Comparison of ENCODE assay signal across 8 cellular contexts in the genomic region with DNA sequence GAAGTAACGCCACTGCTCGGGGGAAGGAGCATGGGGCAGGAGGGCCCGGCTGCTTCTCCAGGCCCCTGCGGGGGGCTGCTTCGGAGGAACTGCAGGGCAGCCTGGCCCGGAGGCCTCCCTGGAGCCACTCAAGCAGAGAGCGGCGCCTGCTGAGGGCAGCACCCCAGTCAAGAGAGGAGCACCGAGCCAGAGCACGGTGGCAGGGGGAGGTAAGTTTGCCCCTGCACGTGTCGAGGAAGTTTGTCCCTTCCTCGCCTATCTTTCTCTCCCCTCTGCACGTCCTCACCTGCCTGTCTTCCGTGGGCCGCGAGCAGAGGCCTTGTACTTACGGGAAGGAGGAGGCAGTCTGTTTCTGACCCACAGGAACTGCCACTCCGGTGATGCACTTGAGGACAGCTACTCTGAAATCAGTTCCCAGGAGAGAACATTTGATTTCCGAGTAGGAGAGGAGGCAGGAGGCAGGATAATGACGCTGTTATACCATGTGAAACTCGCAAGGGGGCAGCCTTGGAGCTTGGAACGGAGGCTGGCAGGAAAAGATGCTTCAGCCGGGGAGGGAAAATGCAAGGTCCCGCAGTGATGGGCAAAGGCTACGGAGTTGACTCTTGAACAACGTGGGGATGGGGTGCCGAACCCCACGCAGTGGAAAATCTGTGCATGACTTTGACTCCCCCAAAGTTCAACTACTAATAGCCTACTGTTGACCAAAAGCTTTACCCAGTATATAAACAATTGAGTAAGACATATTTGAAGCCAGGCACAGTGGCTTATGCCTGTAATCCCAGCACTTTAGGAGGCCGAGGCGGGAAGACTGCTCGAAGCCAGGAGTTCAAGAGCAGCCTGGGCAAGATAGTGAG. TPM values are rescaled to one million over a fixed set of nuclear protein-coding genes. Genes with fewer than 3 reads are reported as not detected.
DNase-seq lines count a peak whose midpoint lies in the region; ATAC-seq and TF ChIP-seq lines count a peak whose summit lies in the region.

No MANE protein-coding gene starts in this region.

- peak overlapping the region; percentile 82 for H2AFZ ChIP-seq in HCT116 (ENCODE audit: low read depth, low read length, poor library complexity, severe bottlenecking)

- H3K9ac ChIP-seq in BLaER1 treated with 17β-estradiol and CSF1 and Interleukin-3, amounts not matched to agents 10 nM and 100 nM, result peak overlapping the region; percentile 70 to 84 (median 77)
- H3K9ac ChIP-seq in HCT116 (ENCODE audit: low read length), result no peak overlapping the region

- H3K9me3 ChIP-seq in BLaER1 treated with 17β-estradiol and CSF1 and Interleukin-3, amounts not matched to agents 10 nM and 100 nM (replicated peaks in 1 of 11), result no peaks in the 10 kb centered on the region
- H3K9me3 ChIP-seq in HCT116 (ENCODE audit: control insufficient read depth in 1 of 2, insufficient read depth in 1 of 2, low read depth in 1 of 2, low read length in 2 of 2) (no peaks in the 10 kb centered on the region), right lobe of liver (no peaks in the 10 kb centered on the region)

- peak; percentile 91 for ATAC-seq in HCT116
- ATAC-seq in right lobe of liver, result peak; percentile 88 to 94 (median 92)
- ATAC-seq in HG03159 (IDR thresholded peaks at IDR 0.05; ENCODE audit: unreplicated experiment), result no peak

- 4% methylated on average over 15 of the region's 32 CpGs for WGBS in right lobe of liver (ENCODE audit: insufficient coverage, low coverage, low lambda C conversion rate, missing lambda C conversion rate)

- no peaks in the 10 kb centered on the region for H3K27me3 ChIP-seq in BLaER1 treated with 17β-estradiol and CSF1 and Interleukin-3, amounts not matched to agents 10 nM and 100 nM
- H3K27me3 ChIP-seq in HCT116 (ENCODE audit: insufficient read depth, low read length), result peaks cover 4% of the 10 kb centered on the region; the same call in 1 of the 2 replicates
- no peaks in the 10 kb centered on the region for H3K27me3 ChIP-seq in right lobe of liver

- peak; percentile 85 to 92 (median 86) for TF ChIP-seq CTCF in HCT116 (IDR thresholded peaks at IDR 0.05 in 2 of 3, conservative IDR thresholded peaks at IDR 0.05 in 1 of 3; ENCODE audit: borderline replicate concordance in 1 of 3, insufficient read depth in 1 of 3, low read depth in 2 of 3, low read length in 2 of 3)
- TF ChIP-seq CTCF in right lobe of liver (IDR thresholded peaks at IDR 0.05), result peak; percentile 75 to 93 (median 81)

- peaks cover 0 to 20% (median 0%) of the 10 kb centered on the region in 11 experiments; a peak in 6 of 22 replicates for H3K36me3 ChIP-seq in BLaER1 treated with 17β-estradiol and CSF1 and Interleukin-3, amounts not matched to agents 10 nM and 100 nM
- H3K36me3 ChIP-seq in HCT116 (ENCODE audit: control insufficient read depth in 1 of 2, insufficient read depth in 2 of 2, low read length in 2 of 2), result no peaks in the 10 kb centered on the region
- H3K36me3 ChIP-seq in right lobe of liver, result no peaks in the 10 kb centered on the region

- intact Hi-C loops in HCT116 (cut with micrococcal nuclease) (loop anchor here (1.0 to 10.0 kb wide), 3 partner anchors 116 to 362 kb away; a partner anchor contains a TSS), right lobe of liver (cut with DNase I) (loop anchor here (2.0 to 10.0 kb wide), 2 partner anchors 116 to 142 kb away; a partner anchor contains a TSS)

- no peak overlapping the region for H3K27ac Mint-ChIP-seq in activated CD4-positive, alpha-beta T cell treated with anti-CD3 and anti-CD28 coated beads, Interleukin-2, amount 10 ng/mL, durations not matched to agents 7 days and 5 days

- H3K4me3 ChIP-seq in BLaER1 treated with 17β-estradiol and CSF1 and Interleukin-3, amounts not matched to agents 10 nM and 100 nM, result peak overlapping the region; percentile 31 to 66 (median 47)
- H3K4me3 ChIP-seq in HCT116 (replicated peaks in 1 of 2; ENCODE audit: low read depth in 1 of 2, low read length in 2 of 2), result no peak overlapping the region
- no peak overlapping the region for H3K4me3 ChIP-seq in right lobe of liver

- H3K4me1 ChIP-seq in BLaER1 treated with 17β-estradiol and CSF1 and Interleukin-3, amounts not matched to agents 10 nM and 100 nM, result peaks cover 84 to 100% (median 96%) of the 10 kb centered on the region in 10 experiments
- H3K4me1 ChIP-seq in HCT116 (ENCODE audit: control insufficient read depth in 1 of 2, insufficient read depth in 2 of 2, low read length in 2 of 2) (peaks cover 0 to 7% of the 10 kb centered on the region in 2 experiments; a peak in 1 of 4 replicates), right lobe of liver (no peaks in the 10 kb centered on the region)

- H3K9me2 ChIP-seq in HCT116 (ENCODE audit: insufficient read depth), result no peaks in the 10 kb centered on the region

- POLR2A ChIA-PET in HCT116 (lab: Charles Lee), result interaction anchor here (0.9 to 2.0 kb wide), 3 partner anchors 142 to 158 kb away, joined by 3 to 9 read pairs (median 5); no protein-coding TSS in a partner anchor
- POLR2A ChIA-PET in activated CD4-positive, alpha-beta T cell treated with anti-CD3 and anti-CD28 coated beads, Interleukin-2, amount 10 ng/mL, durations not matched to agents 7 days and 5 days (lab: Charles Lee), result no interaction called here

- BruUV-seq in HCT116 (replicated peaks; lab: Mats Ljungman, UMichigan), result no TSS peak

- peak; percentile 97 for TF ChIP-seq RAD21 in HCT116 (IDR thresholded peaks at IDR 0.05; ENCODE audit: low read depth)

- CTCF ChIA-PET in HCT116 (lab: Charles Lee), result interaction anchor here (0.6 to 3.1 kb wide), 14 partner anchors 22 to 342 kb away, joined by 3 to 43 read pairs (median 4); no protein-coding TSS in a partner anchor
- CTCF ChIA-PET in activated CD4-positive, alpha-beta T cell treated with anti-CD3 and anti-CD28 coated beads, Interleukin-2, amount 10 ng/mL, durations not matched to agents 7 days and 5 days (lab: Charles Lee), result interaction anchor here (0.5 to 2.2 kb wide), 27 partner anchors 11 to 578 kb away, joined by 3 to 11 read pairs (median 3); a partner anchor contains a TSS

- H3K27me3 Mint-ChIP-seq in activated CD4-positive, alpha-beta T cell treated with anti-CD3 and anti-CD28 coated beads, Interleukin-2, amount 10 ng/mL, durations not matched to agents 7 days and 5 days, result no peaks in the 10 kb centered on the region

- peaks cover 21% of the 10 kb centered on the region for H3K4me1 Mint-ChIP-seq in activated CD4-positive, alpha-beta T cell treated with anti-CD3 and anti-CD28 coated beads, Interleukin-2, amount 10 ng/mL, durations not matched to agents 7 days and 5 days

- TF ChIP-seq POLR2A in HCT116 (IDR thresholded peaks at IDR 0.05; ENCODE audit: borderline replicate concordance, extremely low read depth, insufficient read depth, insufficient read length), result no peak
- no peak for TF ChIP-seq POLR2A in right lobe of liver (IDR thresholded peaks at IDR 0.05)

- H3K36me3 Mint-ChIP-seq in activated CD4-positive, alpha-beta T cell treated with anti-CD3 and anti-CD28 coated beads, Interleukin-2, amount 10 ng/mL, durations not matched to agents 7 days and 5 days (ENCODE audit: low read depth), result no peaks in the 10 kb centered on the region

- no peaks in the 10 kb centered on the region for H3K9me3 Mint-ChIP-seq in activated CD4-positive, alpha-beta T cell treated with anti-CD3 and anti-CD28 coated beads, Interleukin-2, amount 10 ng/mL, durations not matched to agents 7 days and 5 days

- DNase-seq in HCT116 (ENCODE audit: low read depth, low spot score) (peak; percentile 59), NCI-H524 (lab: John Stamatoyannopoulos, UW) (peak; percentile 66 to 74), dermis microvascular lymphatic vessel endothelial cell (ENCODE audit: low read depth in 2 of 2) (peak; percentile 50 to 68), right lobe of liver (peak; percentile 64 to 80 (median 75))
- peak; percentile 77 for DNase-seq in activated CD4-positive, alpha-beta T cell treated with anti-CD3 and anti-CD28 coated beads, Interleukin-2, amount 10 ng/mL, durations not matched to agents 7 days and 5 days
- DNase-seq in stimulated activated CD4-positive, alpha-beta T cell treated with anti-CD3 and anti-CD28 coated beads, TNF-alpha, amount 100 ng/mL, for 24 hours (ENCODE audit: low read depth in 3 of 3), result peak; percentile 37 to 69 (median 50)

- RAD21 ChIA-PET in HCT116 (lab: Charles Lee; ENCODE audit: low non-redundant PET in 1 of 2, low total read pairs in 2 of 2, uncharacterized antibody in 2 of 2, unreplicated experiment in 2 of 2), result interaction anchor here (1.1 to 2.7 kb wide), 7 partner anchors 85 to 321 kb away, joined by 3 to 11 read pairs (median 4); no protein-coding TSS in a partner anchor

- no peaks in the 10 kb centered on the region for H4K20me1 ChIP-seq in BLaER1 treated with 17β-estradiol and CSF1 and Interleukin-3, amounts not matched to agents 10 nM and 100 nM
- no peaks in the 10 kb centered on the region for H4K20me1 ChIP-seq in HCT116 (ENCODE audit: insufficient read depth)

- H3K4me2 ChIP-seq in BLaER1 treated with 17β-estradiol and CSF1 and Interleukin-3, amounts not matched to agents 10 nM and 100 nM, result peak overlapping the region; percentile 80 to 98 (median 92)
- H3K4me2 ChIP-seq in HCT116 (ENCODE audit: low read length), result peak overlapping the region; percentile 40; the same call in 1 of the 2 replicates

- no peak overlapping the region for H3K4me3 Mint-ChIP-seq in activated CD4-positive, alpha-beta T cell treated with anti-CD3 and anti-CD28 coated beads, Interleukin-2, amount 10 ng/mL, durations not matched to agents 7 days and 5 days

- no peaks in the 10 kb centered on the region for H3K79me2 ChIP-seq in HCT116 (ENCODE audit: insufficient read depth, low read length)

- peak overlapping the region; percentile 81 to 97 (median 91) for H3K27ac ChIP-seq in BLaER1 treated with 17β-estradiol and CSF1 and Interleukin-3, amounts not matched to agents 10 nM and 100 nM
- H3K27ac ChIP-seq in HCT116 (ENCODE audit: low read depth, low read length) (no peak overlapping the region), right lobe of liver (no peak overlapping the region)

RNA-seq across cellular contexts. Expression of a gene that starts 5.0 kb away (rescaled TPM):
- not detected for total RNA-seq in HCT116 (2021; ENCODE audit: unreplicated experiment)
- polyA plus RNA-seq in HCT116 (2012), result not detected in 2 replicates
- total RNA-seq in activated CD4-positive, alpha-beta T cell treated with anti-CD3 and anti-CD28 coated beads, Interleukin-2, amount 10 ng/mL, durations not matched to agents 7 days and 5 days, result not detected
- total RNA-seq in dermis microvascular lymphatic vessel endothelial cell, result not detected in 2 replicates
- not detected for total RNA-seq in right lobe of liver

RNA-seq across cellular contexts. Expression of a gene that starts 5.6 kb away (rescaled TPM):
- total RNA-seq in HCT116 (2021; ENCODE audit: unreplicated experiment) (not detected), dermis microvascular lymphatic vessel endothelial cell (not detected in 2 replicates), right lobe of liver (under 1 TPM in 1 of 6 experiments, not detected in 5; 0.27 TPM)
- polyA plus RNA-seq in HCT116 (2012), result not detected in 2 replicates
- total RNA-seq in activated CD4-positive, alpha-beta T cell treated with anti-CD3 and anti-CD28 coated beads, Interleukin-2, amount 10 ng/mL, durations not matched to agents 7 days and 5 days, result not detected

RNA-seq across cellular contexts. Expression of a gene that starts 18.2 kb away (rescaled TPM):
- total RNA-seq in HCT116 (2021; ENCODE audit: unreplicated experiment), result not detected
- polyA plus RNA-seq in HCT116 (2012), result not detected in 2 replicates
- total RNA-seq in activated CD4-positive, alpha-beta T cell treated with anti-CD3 and anti-CD28 coated beads, Interleukin-2, amount 10 ng/mL, durations not matched to agents 7 days and 5 days, result not detected
- total RNA-seq in dermis microvascular lymphatic vessel endothelial cell, result not detected in 2 replicates
- not detected for total RNA-seq in right lobe of liver

RNA-seq across cellular contexts. Expression of a gene that starts 23.7 kb away (rescaled TPM):
- total RNA-seq in HCT116 (2021; ENCODE audit: unreplicated experiment) (7.0 TPM), dermis microvascular lymphatic vessel endothelial cell (0.13 and 0.38 TPM in 2 replicates), right lobe of liver (1 to 10 TPM in 3 of 6 experiments, under 1 TPM in 3; 0.39 to 1.3 (median 0.96) TPM)
- polyA plus RNA-seq in HCT116 (2012), result 7.1 and 10.4 TPM in 2 replicates
- under 1 TPM in 1 of 2 experiments, not detected in 1; 0.21 TPM for total RNA-seq in activated CD4-positive, alpha-beta T cell treated with anti-CD3 and anti-CD28 coated beads, Interleukin-2, amount 10 ng/mL, durations not matched to agents 7 days and 5 days

Comparison
In these comparisons a context has a peak if more than half of its experiments do, and no peak if none do; other contexts are left out.
1. H3K27ac ChIP-seq: peak in BLaER1 treated with 17β-estradiol and CSF1 and Interleukin-3, amounts not matched to agents 10 nM and 100 nM (11 of 11); none in HCT116 (single experiment) and right lobe of liver (0 of 3).
2. H3K4me3 ChIP-seq: peak in BLaER1 treated with 17β-estradiol and CSF1 and Interleukin-3, amounts not matched to agents 10 nM and 100 nM (10 of 10); none in HCT116 (0 of 2) and right lobe of liver (0 of 3).
3. Peak in every context shown above with its lines, with median percentiles within 50 percentile points of each other: DNase-seq.